ENCODE assay signal across 1 cellular context in the genomic region with DNA sequence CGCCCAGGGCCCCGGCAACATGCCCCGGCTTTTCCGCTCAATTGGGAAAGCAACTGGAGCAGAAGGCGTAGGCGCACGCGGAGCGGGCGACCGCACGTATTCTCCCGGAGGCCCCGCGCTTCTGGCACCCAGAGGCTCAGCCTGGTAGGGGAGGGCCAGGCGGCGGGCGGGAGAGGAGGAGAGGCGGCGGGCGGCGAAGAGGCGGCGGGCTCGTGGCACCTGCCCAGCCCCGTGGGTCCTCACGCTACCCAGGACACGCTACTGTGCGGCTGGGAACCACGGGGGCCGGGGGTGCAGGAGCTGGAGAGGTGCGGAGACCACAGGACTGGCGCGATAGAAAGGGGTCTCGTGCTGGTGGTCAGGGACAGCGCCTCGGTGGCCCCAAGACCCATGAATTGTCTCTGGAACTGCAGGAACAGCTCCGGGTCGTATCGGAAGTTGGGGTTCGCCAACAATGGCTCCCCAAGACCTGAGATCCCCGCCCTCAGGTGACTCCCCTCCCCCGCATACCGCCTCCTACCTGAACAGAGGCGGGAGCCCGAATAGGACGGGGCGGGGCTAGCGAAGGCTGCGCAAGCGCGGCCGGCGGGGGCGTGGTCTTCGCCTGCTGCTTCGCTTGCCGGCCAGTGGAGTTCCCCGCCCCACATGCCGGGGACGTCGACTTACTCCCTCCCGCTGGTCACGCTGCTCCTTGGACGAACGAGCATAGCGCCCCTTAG.
TF ChIP-seq lines count a peak whose summit lies in the region.

TSS of gene SLC37A4 (minus strand) at position 549 of the 719 bp plus-strand sequence.

TF ChIP-seq in WTC11, 78 proteins besides CTCF, POLR2A, EP300 and RAD21 (continued from another document):
- TF ChIP-seq, protein P1, sequence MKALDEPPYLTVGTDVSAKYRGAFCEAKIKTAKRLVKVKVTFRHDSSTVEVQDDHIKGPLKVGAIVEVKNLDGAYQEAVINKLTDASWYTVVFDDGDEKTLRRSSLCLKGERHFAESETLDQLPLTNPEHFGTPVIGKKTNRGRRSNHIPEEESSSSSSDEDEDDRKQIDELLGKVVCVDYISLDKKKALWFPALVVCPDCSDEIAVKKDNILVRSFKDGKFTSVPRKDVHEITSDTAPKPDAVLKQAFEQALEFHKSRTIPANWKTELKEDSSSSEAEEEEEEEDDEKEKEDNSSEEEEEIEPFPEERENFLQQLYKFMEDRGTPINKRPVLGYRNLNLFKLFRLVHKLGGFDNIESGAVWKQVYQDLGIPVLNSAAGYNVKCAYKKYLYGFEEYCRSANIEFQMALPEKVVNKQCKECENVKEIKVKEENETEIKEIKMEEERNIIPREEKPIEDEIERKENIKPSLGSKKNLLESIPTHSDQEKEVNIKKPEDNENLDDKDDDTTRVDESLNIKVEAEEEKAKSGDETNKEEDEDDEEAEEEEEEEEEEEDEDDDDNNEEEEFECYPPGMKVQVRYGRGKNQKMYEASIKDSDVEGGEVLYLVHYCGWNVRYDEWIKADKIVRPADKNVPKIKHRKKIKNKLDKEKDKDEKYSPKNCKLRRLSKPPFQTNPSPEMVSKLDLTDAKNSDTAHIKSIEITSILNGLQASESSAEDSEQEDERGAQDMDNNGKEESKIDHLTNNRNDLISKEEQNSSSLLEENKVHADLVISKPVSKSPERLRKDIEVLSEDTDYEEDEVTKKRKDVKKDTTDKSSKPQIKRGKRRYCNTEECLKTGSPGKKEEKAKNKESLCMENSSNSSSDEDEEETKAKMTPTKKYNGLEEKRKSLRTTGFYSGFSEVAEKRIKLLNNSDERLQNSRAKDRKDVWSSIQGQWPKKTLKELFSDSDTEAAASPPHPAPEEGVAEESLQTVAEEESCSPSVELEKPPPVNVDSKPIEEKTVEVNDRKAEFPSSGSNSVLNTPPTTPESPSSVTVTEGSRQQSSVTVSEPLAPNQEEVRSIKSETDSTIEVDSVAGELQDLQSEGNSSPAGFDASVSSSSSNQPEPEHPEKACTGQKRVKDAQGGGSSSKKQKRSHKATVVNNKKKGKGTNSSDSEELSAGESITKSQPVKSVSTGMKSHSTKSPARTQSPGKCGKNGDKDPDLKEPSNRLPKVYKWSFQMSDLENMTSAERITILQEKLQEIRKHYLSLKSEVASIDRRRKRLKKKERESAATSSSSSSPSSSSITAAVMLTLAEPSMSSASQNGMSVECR (CRISPR knock-in tag; IDR thresholded peaks at IDR 0.05; ENCODE audit: borderline replicate concordance): no peak
- TF ChIP-seq FOXP1 (CRISPR knock-in tag; IDR thresholded peaks at IDR 0.05; ENCODE audit: borderline replicate concordance) (0 out of 2 replicates have a peak, but pooled peaks have one; percentile 32), GABPB1 (CRISPR knock-in tag; IDR thresholded peaks at IDR 0.05) (peak; percentile 88), PREB (CRISPR knock-in tag; IDR thresholded peaks at IDR 0.05; ENCODE audit: borderline replicate concordance) (no peak), JUN (CRISPR knock-in tag; IDR thresholded peaks at IDR 0.05) (no peak), TEAD1 (CRISPR knock-in tag; IDR thresholded peaks at IDR 0.05) (peak; percentile 95; the same call in 1 of the 2 replicates), USF2 (CRISPR knock-in tag; IDR thresholded peaks at IDR 0.05) (peak; percentile 66; the same call in 1 of the 2 replicates), RORB (CRISPR knock-in tag; IDR thresholded peaks at IDR 0.05) (no peak), SP1 (CRISPR knock-in tag; conservative IDR thresholded peaks at IDR 0.05) (peak; percentile 89), GTF2I (CRISPR knock-in tag; conservative IDR thresholded peaks at IDR 0.05) (0 out of 2 replicates have a peak, but pooled peaks have one; percentile 20), HMGA2 (CRISPR knock-in tag; IDR thresholded peaks at IDR 0.05) (no peak), CREM (CRISPR knock-in tag; IDR thresholded peaks at IDR 0.05) (0 out of 2 replicates have a peak, but pooled peaks have one; percentile 25), GRHL2 (CRISPR knock-in tag; IDR thresholded peaks at IDR 0.05; ENCODE audit: insufficient replicate concordance, severe bottlenecking) (no peak), ZNF423 (CRISPR knock-in tag; IDR thresholded peaks at IDR 0.05) (no peak), KAT7 (CRISPR knock-in tag; IDR thresholded peaks at IDR 0.05; ENCODE audit: borderline replicate concordance) (peak; percentile 95)
- TF ChIP-seq, protein P2, sequence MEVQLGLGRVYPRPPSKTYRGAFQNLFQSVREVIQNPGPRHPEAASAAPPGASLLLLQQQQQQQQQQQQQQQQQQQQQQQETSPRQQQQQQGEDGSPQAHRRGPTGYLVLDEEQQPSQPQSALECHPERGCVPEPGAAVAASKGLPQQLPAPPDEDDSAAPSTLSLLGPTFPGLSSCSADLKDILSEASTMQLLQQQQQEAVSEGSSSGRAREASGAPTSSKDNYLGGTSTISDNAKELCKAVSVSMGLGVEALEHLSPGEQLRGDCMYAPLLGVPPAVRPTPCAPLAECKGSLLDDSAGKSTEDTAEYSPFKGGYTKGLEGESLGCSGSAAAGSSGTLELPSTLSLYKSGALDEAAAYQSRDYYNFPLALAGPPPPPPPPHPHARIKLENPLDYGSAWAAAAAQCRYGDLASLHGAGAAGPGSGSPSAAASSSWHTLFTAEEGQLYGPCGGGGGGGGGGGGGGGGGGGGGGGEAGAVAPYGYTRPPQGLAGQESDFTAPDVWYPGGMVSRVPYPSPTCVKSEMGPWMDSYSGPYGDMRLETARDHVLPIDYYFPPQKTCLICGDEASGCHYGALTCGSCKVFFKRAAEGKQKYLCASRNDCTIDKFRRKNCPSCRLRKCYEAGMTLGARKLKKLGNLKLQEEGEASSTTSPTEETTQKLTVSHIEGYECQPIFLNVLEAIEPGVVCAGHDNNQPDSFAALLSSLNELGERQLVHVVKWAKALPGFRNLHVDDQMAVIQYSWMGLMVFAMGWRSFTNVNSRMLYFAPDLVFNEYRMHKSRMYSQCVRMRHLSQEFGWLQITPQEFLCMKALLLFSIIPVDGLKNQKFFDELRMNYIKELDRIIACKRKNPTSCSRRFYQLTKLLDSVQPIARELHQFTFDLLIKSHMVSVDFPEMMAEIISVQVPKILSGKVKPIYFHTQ (CRISPR knock-in tag; IDR thresholded peaks at IDR 0.05): no peak
- TF ChIP-seq, protein P3, sequence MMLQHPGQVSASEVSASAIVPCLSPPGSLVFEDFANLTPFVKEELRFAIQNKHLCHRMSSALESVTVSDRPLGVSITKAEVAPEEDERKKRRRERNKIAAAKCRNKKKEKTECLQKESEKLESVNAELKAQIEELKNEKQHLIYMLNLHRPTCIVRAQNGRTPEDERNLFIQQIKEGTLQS (CRISPR knock-in tag; conservative IDR thresholded peaks at IDR 0.05): no peak
- TF ChIP-seq, protein P4, sequence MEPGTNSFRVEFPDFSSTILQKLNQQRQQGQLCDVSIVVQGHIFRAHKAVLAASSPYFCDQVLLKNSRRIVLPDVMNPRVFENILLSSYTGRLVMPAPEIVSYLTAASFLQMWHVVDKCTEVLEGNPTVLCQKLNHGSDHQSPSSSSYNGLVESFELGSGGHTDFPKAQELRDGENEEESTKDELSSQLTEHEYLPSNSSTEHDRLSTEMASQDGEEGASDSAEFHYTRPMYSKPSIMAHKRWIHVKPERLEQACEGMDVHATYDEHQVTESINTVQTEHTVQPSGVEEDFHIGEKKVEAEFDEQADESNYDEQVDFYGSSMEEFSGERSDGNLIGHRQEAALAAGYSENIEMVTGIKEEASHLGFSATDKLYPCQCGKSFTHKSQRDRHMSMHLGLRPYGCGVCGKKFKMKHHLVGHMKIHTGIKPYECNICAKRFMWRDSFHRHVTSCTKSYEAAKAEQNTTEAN (CRISPR knock-in tag; IDR thresholded peaks at IDR 0.05): no peak
- TF ChIP-seq, protein P5, sequence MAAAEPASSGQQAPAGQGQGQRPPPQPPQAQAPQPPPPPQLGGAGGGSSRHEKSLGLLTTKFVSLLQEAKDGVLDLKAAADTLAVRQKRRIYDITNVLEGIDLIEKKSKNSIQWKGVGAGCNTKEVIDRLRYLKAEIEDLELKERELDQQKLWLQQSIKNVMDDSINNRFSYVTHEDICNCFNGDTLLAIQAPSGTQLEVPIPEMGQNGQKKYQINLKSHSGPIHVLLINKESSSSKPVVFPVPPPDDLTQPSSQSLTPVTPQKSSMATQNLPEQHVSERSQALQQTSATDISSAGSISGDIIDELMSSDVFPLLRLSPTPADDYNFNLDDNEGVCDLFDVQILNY (CRISPR knock-in tag; IDR thresholded peaks at IDR 0.05): 0 out of 2 replicates have a peak, but pooled peaks have one; percentile 5
- TF ChIP-seq, protein P6, sequence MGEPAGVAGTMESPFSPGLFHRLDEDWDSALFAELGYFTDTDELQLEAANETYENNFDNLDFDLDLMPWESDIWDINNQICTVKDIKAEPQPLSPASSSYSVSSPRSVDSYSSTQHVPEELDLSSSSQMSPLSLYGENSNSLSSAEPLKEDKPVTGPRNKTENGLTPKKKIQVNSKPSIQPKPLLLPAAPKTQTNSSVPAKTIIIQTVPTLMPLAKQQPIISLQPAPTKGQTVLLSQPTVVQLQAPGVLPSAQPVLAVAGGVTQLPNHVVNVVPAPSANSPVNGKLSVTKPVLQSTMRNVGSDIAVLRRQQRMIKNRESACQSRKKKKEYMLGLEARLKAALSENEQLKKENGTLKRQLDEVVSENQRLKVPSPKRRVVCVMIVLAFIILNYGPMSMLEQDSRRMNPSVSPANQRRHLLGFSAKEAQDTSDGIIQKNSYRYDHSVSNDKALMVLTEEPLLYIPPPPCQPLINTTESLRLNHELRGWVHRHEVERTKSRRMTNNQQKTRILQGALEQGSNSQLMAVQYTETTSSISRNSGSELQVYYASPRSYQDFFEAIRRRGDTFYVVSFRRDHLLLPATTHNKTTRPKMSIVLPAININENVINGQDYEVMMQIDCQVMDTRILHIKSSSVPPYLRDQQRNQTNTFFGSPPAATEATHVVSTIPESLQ (CRISPR knock-in tag; IDR thresholded peaks at IDR 0.05): no peak
